In the genomic region with DNA sequence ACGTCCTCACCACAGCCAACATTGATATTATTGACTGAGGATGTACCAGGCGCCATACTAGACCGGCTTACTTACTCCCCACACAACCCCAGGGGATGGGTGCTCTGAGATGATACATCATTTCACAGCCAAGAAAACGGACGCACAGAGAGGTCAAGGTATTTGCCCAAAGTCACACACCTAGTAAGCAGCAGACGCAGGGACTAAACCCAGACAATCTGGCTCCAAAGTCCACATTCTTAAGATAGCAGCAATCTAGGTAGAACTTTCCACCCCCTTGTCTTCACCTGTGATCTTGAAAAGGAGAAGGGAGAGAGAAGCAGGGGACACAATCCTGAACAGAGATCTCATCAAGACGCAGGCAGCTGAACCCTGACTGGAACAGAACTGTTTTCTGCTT, we compare ENCODE assay signal across 29 cellular contexts.
"Had no signal": no experiment of that assay in that cellular context is flagged by ENCODE, and none has a peak within 500 bp of the region (broad histone marks: within the 10 kb centered on the region; RNA-seq: fewer than 3 reads in every experiment).

No MANE protein-coding gene starts in this region.

- H3K4me2 ChIP-seq: neural progenitor cell had no signal

- H2AFZ ChIP-seq: neural progenitor cell, parathyroid adenoma had no signal

- H3K79me2 ChIP-seq: parathyroid adenoma had no signal

- H3K27me3 ChIP-seq: adrenal gland, body of pancreas, cardiac muscle cell, dorsolateral prefrontal cortex, gastrocnemius medialis, neural progenitor cell, right atrium auricular region, spleen had no signal

- H3K4me3 ChIP-seq: adrenal gland, body of pancreas, cardiac muscle cell, coronary artery, dorsolateral prefrontal cortex, gastrocnemius medialis, neural progenitor cell, right atrium auricular region, spleen had no signal

- ATAC-seq: activated CD8-positive, alpha-beta T cell treated with anti-CD3 and anti-CD28 coated beads for 36 hours; activated naive CD4-positive, alpha-beta T cell treated with anti-CD3 and anti-CD28 coated beads, Interleukin-2, amount 50 U/mL, for 72 hours; activated T-cell treated with anti-CD3 and anti-CD28 coated beads, Interleukin-2, amount 50 U/mL, for 4 hours; activated T-helper 17 cell treated with anti-CD3 and anti-CD28 coated beads, Interleukin-2, amount 50 U/mL, for 72 hours; body of pancreas; gastrocnemius medialis; left cardiac atrium; naive thymus-derived CD4-positive, alpha-beta T cell had no signal

- H3K27me3 Mint-ChIP-seq: activated CD8-positive, alpha-beta T cell treated with anti-CD3 and anti-CD28 coated beads for 36 hours; activated T-helper 17 cell treated with anti-CD3 and anti-CD28 coated beads, Interleukin-2, amount 50 U/mL, for 72 hours; naive thymus-derived CD4-positive, alpha-beta T cell had no signal

- FAIRE-seq: keratinocyte, TTC549 had no signal

- H3K4me1 ChIP-seq: adrenal gland, body of pancreas, neural progenitor cell, parathyroid adenoma, right atrium auricular region had no signal

- H3K4me1 Mint-ChIP-seq: activated T-helper 17 cell treated with anti-CD3 and anti-CD28 coated beads, Interleukin-2, amount 50 U/mL, for 72 hours; naive thymus-derived CD4-positive, alpha-beta T cell; neural progenitor cell had no signal

- H3K9me3 ChIP-seq: adrenal gland, body of pancreas, gastrocnemius medialis, right atrium auricular region, spleen had no signal

- DNase-seq: activated CD4-positive, alpha-beta T cell treated with anti-CD3 and anti-CD28 coated beads, Interleukin-2, amount 50 U/mL, for 1 hour; activated CD8-positive, alpha-beta T cell treated with anti-CD3 and anti-CD28 coated beads for 36 hours; activated naive CD4-positive, alpha-beta T cell; activated T-cell treated with anti-CD3 and anti-CD28 coated beads, Interleukin-2, amount 50 U/mL, for 4 hours; adrenal gland; effector memory CD4-positive, alpha-beta T cell; erythroblast; gastrocnemius medialis; glutamatergic neuron; hippocampal formation; left cardiac atrium; naive thymus-derived CD4-positive, alpha-beta T cell; occipital lobe; stimulated activated naive CD4-positive, alpha-beta T cell treated with Interleukin-2 at 50 U/mL for 16 hours; T-helper 9 cell had no signal

- H3K27ac Mint-ChIP-seq: activated CD8-positive, alpha-beta T cell treated with anti-CD3 and anti-CD28 coated beads for 36 hours; activated naive CD4-positive, alpha-beta T cell treated with anti-CD3 and anti-CD28 coated beads, Interleukin-2, amount 50 U/mL, for 72 hours; activated T-helper 17 cell treated with anti-CD3 and anti-CD28 coated beads, Interleukin-2, amount 50 U/mL, for 72 hours; mesothelial cell of epicardium; naive thymus-derived CD4-positive, alpha-beta T cell; neural progenitor cell had no signal

- H3K4me3 Mint-ChIP-seq: activated CD8-positive, alpha-beta T cell treated with anti-CD3 and anti-CD28 coated beads for 36 hours; activated T-cell treated with anti-CD3 and anti-CD28 coated beads, Interleukin-2, amount 50 U/mL, for 4 hours; activated T-helper 17 cell treated with anti-CD3 and anti-CD28 coated beads, Interleukin-2, amount 50 U/mL, for 72 hours; mesothelial cell of epicardium; naive thymus-derived CD4-positive, alpha-beta T cell; neural progenitor cell had no signal

- H3K27ac ChIP-seq: adrenal gland, body of pancreas, cardiac muscle cell, coronary artery, dorsolateral prefrontal cortex, neural progenitor cell, parathyroid adenoma, right atrium auricular region, spleen, VCaP had no signal

- H3K9me3 Mint-ChIP-seq: activated CD8-positive, alpha-beta T cell treated with anti-CD3 and anti-CD28 coated beads for 36 hours; activated T-cell treated with anti-CD3 and anti-CD28 coated beads, Interleukin-2, amount 50 U/mL, for 4 hours; activated T-helper 17 cell treated with anti-CD3 and anti-CD28 coated beads, Interleukin-2, amount 50 U/mL, for 72 hours; mesothelial cell of epicardium had no signal

- H3K36me3 ChIP-seq: cardiac muscle cell, neural progenitor cell, right atrium auricular region had no signal
